In the genomic region with DNA sequence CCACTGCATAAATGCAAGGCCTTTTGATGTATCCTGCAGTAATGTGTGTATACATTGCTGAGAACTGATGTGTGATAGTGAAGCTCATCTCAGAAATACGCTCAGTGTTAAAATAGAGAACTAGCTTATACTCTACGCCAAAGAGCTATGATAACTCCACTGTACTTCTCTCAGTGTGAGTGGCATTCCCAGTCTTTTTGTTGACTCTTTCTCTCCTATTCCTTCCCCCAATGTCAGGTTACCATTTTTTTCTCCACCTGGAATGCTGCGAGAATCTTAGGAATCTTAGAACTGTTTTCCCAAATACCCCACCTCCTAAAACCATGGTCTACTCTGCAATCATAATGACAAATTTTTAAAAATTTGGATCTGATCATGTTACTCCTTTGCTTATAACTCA, we compare ENCODE assay signal across 2 cellular contexts.
DNase-seq lines count a peak whose midpoint lies in the region; ATAC-seq and TF ChIP-seq lines count a peak whose summit lies in the region.
"Not testable (repeated sequence)": the region's sequence is repeated elsewhere in the genome, so short reads cannot be mapped to it uniquely, and the experiment has no call there.

No MANE protein-coding gene starts in this region.

- H3K36me3 ChIP-seq in GM23338 (ENCODE audit: insufficient read depth) = not testable (repeated sequence)

- not testable (repeated sequence) for H3K27ac Mint-ChIP-seq in GM23338, WTC11

- DNase-seq in GM23338 (ENCODE audit: low spot score); WTC11 (ENCODE audit: low spot score): not testable (repeated sequence)

- H3K4me2 ChIP-seq in GM23338 = not testable (repeated sequence)

- TF ChIP-seq CTCF in GM23338 (conservative IDR thresholded peaks at IDR 0.05; ENCODE audit: low read depth in 2 of 2); WTC11 (IDR thresholded peaks at IDR 0.05): not testable (repeated sequence)

- not testable (repeated sequence) for H3K4me1 Mint-ChIP-seq in GM23338, WTC11

- not testable (repeated sequence) for H3F3A ChIP-seq in GM23338 (replicated peaks; ENCODE audit: low read depth)

- not testable (repeated sequence) for H4K20me1 ChIP-seq in GM23338 (replicated peaks; ENCODE audit: insufficient read depth)

- H3K9me2 ChIP-seq in GM23338 (ENCODE audit: insufficient read depth) = not testable (repeated sequence)

- H3K4me1 ChIP-seq in GM23338 (ENCODE audit: insufficient read depth) = not testable (repeated sequence)

- not testable (repeated sequence) for H2AFZ ChIP-seq in GM23338

- H3K27me3 ChIP-seq in GM23338 (ENCODE audit: insufficient read depth) = not testable (repeated sequence)

- not testable (repeated sequence) for H3K27ac ChIP-seq in GM23338 (ENCODE audit: low read depth)

- H3K36me3 Mint-ChIP-seq in GM23338 (ENCODE audit: low read depth); WTC11: not testable (repeated sequence)

- POLR2A ChIA-PET in WTC11 (lab: Charles Lee) = not testable (repeated sequence)

- not testable (repeated sequence) for H3K4me3 Mint-ChIP-seq in GM23338, WTC11

- not testable (repeated sequence) for H3K27me3 Mint-ChIP-seq in GM23338 (ENCODE audit: insufficient read depth, low read depth, poor library complexity); WTC11 (ENCODE audit: low read depth)

- peak; percentile 56 for ATAC-seq in GM23338
- ATAC-seq in WTC11 = peak; percentile 52

- not testable (repeated sequence) for H3K4me3 ChIP-seq in GM23338

- H3K9me3 Mint-ChIP-seq in GM23338, WTC11: not testable (repeated sequence)

- not testable (repeated sequence) for H3K79me2 ChIP-seq in GM23338 (replicated peaks; ENCODE audit: insufficient read depth)

- CTCF ChIA-PET in WTC11 (lab: Charles Lee) = not testable (repeated sequence)
